Comparison of ENCODE assay signal across 18 cellular contexts in the genomic region with DNA sequence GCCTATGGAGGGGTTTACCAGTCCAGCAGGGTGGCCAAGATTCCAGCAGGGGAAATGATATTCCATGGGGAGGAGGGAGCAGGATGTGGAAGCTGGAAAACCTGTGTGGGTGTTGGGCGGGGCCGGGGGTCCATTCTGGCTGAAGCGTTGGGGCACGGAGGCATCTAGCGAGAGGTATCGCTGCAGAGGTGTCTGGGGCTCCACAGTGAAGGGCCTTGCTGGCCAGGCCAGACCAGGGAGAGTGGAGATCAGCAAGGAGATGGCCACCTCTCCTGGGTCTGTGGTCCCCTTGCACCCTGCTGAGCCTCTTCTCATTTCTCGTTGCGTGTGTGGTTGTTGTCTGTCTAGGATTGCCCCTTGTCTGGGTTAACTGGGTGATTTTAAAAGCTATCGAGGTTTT. TPM values are rescaled to one million over a fixed set of nuclear protein-coding genes. Genes with fewer than 3 reads are reported as not detected.
A peak's percentile ranks its signal among the peaks of the same experiment; 100 is the strongest.
DNase-seq lines count a peak whose midpoint lies in the region; ATAC-seq, FAIRE-seq and TF ChIP-seq lines count a peak whose summit lies in the region.
"Had no signal": no experiment of that assay in that cellular context is flagged by ENCODE, and none has a peak within 500 bp of the region (broad histone marks: within the 10 kb centered on the region; RNA-seq: fewer than 3 reads in every experiment).

No MANE protein-coding gene starts in this region.

- H3K36me3 Mint-ChIP-seq in Caco-2 (ENCODE audit: insufficient read depth, unreplicated experiment) = peaks cover 15% of the 10 kb centered on the region

- peak overlapping the region; percentile 94 for H3K27ac Mint-ChIP-seq in Caco-2 (ENCODE audit: unreplicated experiment)
- H3K27ac Mint-ChIP-seq: activated naive CD4-positive, alpha-beta T cell treated with anti-CD3 and anti-CD28 coated beads, Interleukin-2, amount 10 ng/mL, durations not matched to agents 7 days and 5 days had no signal

- no peak for TF ChIP-seq EP300 in HepG2 (IDR thresholded peaks at IDR 0.05; ENCODE audit: low read depth in 2 of 2, low read length in 2 of 2)
- TF ChIP-seq EP300 in HepG2 (CRISPR knock-in tag; IDR thresholded peaks at IDR 0.05; ENCODE audit: borderline replicate concordance) = no peak
- TF ChIP-seq EP300 in sigmoid colon (IDR thresholded peaks at IDR 0.05) = no peak

- in situ Hi-C loops in HepG2 (cut with HindIII; ENCODE audit: extremely low pct_ligation_motif_present, low pct_unique_long_range_greater_than_20kb) = no loop called here

- TF ChIP-seq RAD21 in HepG2 (CRISPR knock-in tag; IDR thresholded peaks at IDR 0.05) = no peak

- TF ChIP-seq POLR2A in body of pancreas (IDR thresholded peaks at IDR 0.05) (no peak), HepG2 (IDR thresholded peaks at IDR 0.05; ENCODE audit: insufficient read depth in 1 of 2, low read depth in 2 of 2, low read length in 2 of 2) (no peak), sigmoid colon (IDR thresholded peaks at IDR 0.05) (no peak)

- peaks cover 94% of the 10 kb centered on the region for H3K79me2 ChIP-seq in HepG2 (ENCODE audit: insufficient read depth, low read length)

- no peak for TF ChIP-seq CTCF in Caco-2 (IDR thresholded peaks at IDR 0.05; ENCODE audit: insufficient read depth in 1 of 2, low read depth in 1 of 2, low read length in 1 of 2, severe bottlenecking in 1 of 2, unreplicated experiment in 1 of 2)
- no peak for TF ChIP-seq CTCF in body of pancreas (IDR thresholded peaks at IDR 0.05)
- no peak for TF ChIP-seq CTCF in HepG2 (CRISPR knock-in tag; IDR thresholded peaks at IDR 0.05)
- no peak for TF ChIP-seq CTCF in sigmoid colon (IDR thresholded peaks at IDR 0.05)

- H3K27ac ChIP-seq in body of pancreas = peak overlapping the region; percentile 96 to 98 (median 98)
- peak overlapping the region; percentile 94 for H3K27ac ChIP-seq in HepG2 (ENCODE audit: extremely low read length, insufficient read depth, low read length)
- peak overlapping the region; percentile 42 to 57 (median 51) for H3K27ac ChIP-seq in sigmoid colon

- WGBS in body of pancreas, 2 donors = 72 to 73% methylated on average over 9 of the region's 9 CpGs
- 83% methylated on average over 9 of the region's 9 CpGs for WGBS in HepG2 (ENCODE audit: low lambda C conversion rate)
- 65 to 82% methylated on average over 9 of the region's 9 CpGs for WGBS in sigmoid colon, 2 donors

- H3K36me3 ChIP-seq in Caco-2 (ENCODE audit: control insufficient read depth, insufficient read depth, low read length) (no peaks in the 10 kb centered on the region), body of pancreas (replicated peaks in 1 of 2; ENCODE audit: insufficient read depth in 1 of 2, low read depth in 2 of 2) (no peaks in the 10 kb centered on the region), HepG2 (replicated peaks in 1 of 2; ENCODE audit: control insufficient read depth in 1 of 2, insufficient read depth in 2 of 2, low read length in 2 of 2) (peaks cover 2 to 13% of the 10 kb centered on the region in 2 experiments; a peak in 3 of 5 replicates), sigmoid colon (no peaks in the 10 kb centered on the region)

- peak overlapping the region; percentile 42 for H3K4me3 Mint-ChIP-seq in Caco-2 (ENCODE audit: unreplicated experiment)
- H3K4me3 Mint-ChIP-seq: activated naive CD4-positive, alpha-beta T cell treated with anti-CD3 and anti-CD28 coated beads, Interleukin-2, amount 10 ng/mL, durations not matched to agents 7 days and 5 days; nephron had no signal

- CTCF ChIA-PET in Caco-2 (lab: Charles Lee) (no interaction called here), HepG2 (lab: Yijun Ruan, JAX; ENCODE audit: low intra/inter-chr PET ratio, low total read pairs) (no interaction called here)

- H3K4me3 ChIP-seq in Caco-2 (ENCODE audit: low read depth, low read length) (no peak overlapping the region), body of pancreas (no peak overlapping the region), HepG2 (replicated peaks in 1 of 3; ENCODE audit: insufficient read depth in 1 of 3, low read depth in 2 of 3, low read length in 3 of 3) (peak overlapping the region; percentile 28 to 74 (median 40); a peak in 5 of 6 replicates), sigmoid colon (no peak overlapping the region)

- no peaks in the 10 kb centered on the region for H3K27me3 ChIP-seq in Caco-2 (replicated peaks; ENCODE audit: control insufficient read depth, insufficient read depth, low read length)
- no peaks in the 10 kb centered on the region for H3K27me3 ChIP-seq in body of pancreas
- no peaks in the 10 kb centered on the region for H3K27me3 ChIP-seq in HepG2 (ENCODE audit: control insufficient read depth in 1 of 2, insufficient read depth in 2 of 2, low read length in 2 of 2)
- H3K27me3 ChIP-seq in sigmoid colon = no peaks in the 10 kb centered on the region

- H3K4me2 ChIP-seq in HepG2 (ENCODE audit: low read depth, low read length) = peak overlapping the region; percentile 94

- FAIRE-seq in HepG2 (lab: Jason Lieb, UNC) = no peak
- FAIRE-seq: astrocyte, GM18507, H54 had no signal

- no peaks in the 10 kb centered on the region for H3K9me3 Mint-ChIP-seq in Caco-2 (ENCODE audit: unreplicated experiment)
- H3K9me3 Mint-ChIP-seq: activated naive CD4-positive, alpha-beta T cell treated with anti-CD3 and anti-CD28 coated beads, Interleukin-2, amount 10 ng/mL, durations not matched to agents 7 days and 5 days; nephron had no signal

- intact Hi-C loops in Caco-2 (cut with micrococcal nuclease; ENCODE audit: unreplicated experiment) = loop anchor here (5.0 kb wide), 1 partner anchor 41 kb away; no protein-coding TSS in a partner anchor
- intact Hi-C loops in body of pancreas (cut with DNase I) = no loop called here
- intact Hi-C loops in HepG2 (cut with micrococcal nuclease; ENCODE audit: unreplicated experiment) = loop anchor here (5.0 kb wide), 1 partner anchor 46 kb away; no protein-coding TSS in a partner anchor
- intact Hi-C loops in sigmoid colon (cut with DNase I) = no loop called here

- no peak for ATAC-seq in body of pancreas
- ATAC-seq in HepG2 = no peak

- POLR2A ChIA-PET in Caco-2 (lab: Charles Lee) (interaction anchor here (0.5 to 1.1 kb wide), 2 partner anchors 293 to 580 kb away, joined by 3 read pairs; no protein-coding TSS in a partner anchor), HepG2 (lab: Yijun Ruan, JAX) (interaction anchor here (1.2 to 6.5 kb wide), 4 partner anchors 9 to 486 kb away, joined by 3 to 46 read pairs (median 4); no protein-coding TSS in a partner anchor)

- H2AFZ ChIP-seq in HepG2 (ENCODE audit: low read length) = no peak overlapping the region

- peaks cover 34% of the 10 kb centered on the region for H4K20me1 ChIP-seq in HepG2 (ENCODE audit: insufficient read depth, low read length)

- no peaks in the 10 kb centered on the region for H3K9me3 ChIP-seq in Caco-2
- no peaks in the 10 kb centered on the region for H3K9me3 ChIP-seq in body of pancreas
- H3K9me3 ChIP-seq in HepG2 (ENCODE audit: low read length) = no peaks in the 10 kb centered on the region
- peaks cover 0 to 3% (median 0%) of the 10 kb centered on the region in 4 donors for H3K9me3 ChIP-seq in sigmoid colon

- no peaks in the 10 kb centered on the region for H3K27me3 Mint-ChIP-seq in Caco-2 (ENCODE audit: insufficient read depth, unreplicated experiment)
- H3K27me3 Mint-ChIP-seq: activated naive CD4-positive, alpha-beta T cell treated with anti-CD3 and anti-CD28 coated beads, Interleukin-2, amount 10 ng/mL, durations not matched to agents 7 days and 5 days had no signal

- DNase-seq in Caco-2 = no peak
- DNase-seq in body of pancreas = no peak
- no peak for DNase-seq in HepG2 (ENCODE audit: low spot score)
- DNase-seq in sigmoid colon = no peak
- DNase-seq in NCI-H187 treated with DMSO at 0.1 percent for 48 hours (lab: John Stamatoyannopoulos, UW) = no peak
- no peak for DNase-seq in NK-92 treated with Interleukin-12 subunit alpha and Interleukin-12 subunit beta, amount 100 ng/mL, for 24 hours (lab: John Stamatoyannopoulos, UW)
- DNase-seq in medulla oblongata (ENCODE audit: extremely low spot score) = no peak
- DNase-seq in NCI-H2029 (lab: John Stamatoyannopoulos, UW) = no peak
- DNase-seq: activated CD4-positive, alpha-beta T cell treated with anti-CD3 and anti-CD28 coated beads, Interleukin-2, amount 50 U/mL, for 1 hour; activated CD8-positive, alpha-beta memory T cell treated with anti-CD3 and anti-CD28 coated beads, Interleukin-2, amount 50 U/mL, for 48 hours; activated naive CD4-positive, alpha-beta T cell treated with anti-CD3 and anti-CD28 coated beads, Interleukin-2, amount 10 ng/mL, durations not matched to agents 7 days and 5 days; cortex of kidney; stimulated activated naive CD4-positive, alpha-beta T cell treated with Interleukin-2 at 50 U/mL for 16 hours; SW 1271 had no signal

- peak overlapping the region; percentile 72; the same call in 1 of the 2 replicates for H3K9ac ChIP-seq in HepG2 (ENCODE audit: insufficient read depth, low read depth, low read length)

- H3K4me1 Mint-ChIP-seq in Caco-2 (ENCODE audit: low read depth, unreplicated experiment) = peaks cover 40% of the 10 kb centered on the region

- H3K4me1 ChIP-seq in Caco-2 (peaks cover 28% of the 10 kb centered on the region), body of pancreas (peaks cover 96% of the 10 kb centered on the region), HepG2 (ENCODE audit: insufficient read depth, low read length) (peaks cover 70% of the 10 kb centered on the region), sigmoid colon (peaks cover 0 to 69% (median 63%) of the 10 kb centered on the region in 4 donors)

- BruUV-seq in Caco-2 (replicated peaks; lab: Mats Ljungman, UMichigan) = no TSS peak
- BruUV-seq in HepG2 (replicated peaks; lab: Mats Ljungman, UMichigan) = no TSS peak

RNA-seq across cellular contexts. Expression of a gene that starts 6.2 kb away (rescaled TPM):
- 50.0 and 57.2 TPM in 2 replicates for total RNA-seq in Caco-2 (2022)
- total RNA-seq in body of pancreas = 100 to 1,000 TPM; 116 to 134 TPM
- 63.3 and 88.7 TPM in 2 replicates for total RNA-seq in HepG2 (2016; rRNA removed; fragmentation: Illumina TruSeq; extraction: Trizol)
- total RNA-seq in HepG2 (2016; cell fraction: cytosol; rRNA removed; fragmentation: Illumina TruSeq; extraction: Trizol; ENCODE audit: low read depth) = 25.9 and 28.8 TPM in 2 replicates
- 60.2 and 93.0 TPM in 2 replicates for total RNA-seq in HepG2 (2016; cell fraction: insoluble cytoplasmic fraction; rRNA removed; fragmentation: Illumina TruSeq; extraction: Trizol)
- 26.6 and 26.8 TPM in 2 replicates for total RNA-seq in HepG2 (2016; cell fraction: membrane; rRNA removed; fragmentation: Illumina TruSeq; extraction: Trizol)
- total RNA-seq in HepG2 (2016; cell fraction: nucleus; rRNA removed; fragmentation: Illumina TruSeq; extraction: Trizol) = 66.7 and 69.0 TPM in 2 replicates
- 60.4 and 72.2 TPM in 2 replicates for polyA plus RNA-seq in HepG2 (2011; rRNA removed)
- polyA plus RNA-seq in HepG2 (2011; cell fraction: cytosol; rRNA removed) = 53.6 and 65.9 TPM in 2 replicates
- 117 and 151 TPM in 2 replicates for polyA plus RNA-seq in HepG2 (2011; cell fraction: nucleus; rRNA removed)
- polyA plus RNA-seq in HepG2 (2012) = 69.4 and 75.0 TPM in 2 replicates
- polyA plus RNA-seq in HepG2 (2016; cell fraction: cytosol; fragmentation: Illumina TruSeq; extraction: Trizol; ENCODE audit: low read depth) = 6.0 and 6.9 TPM in 2 replicates
- 55.2 and 65.3 TPM in 2 replicates for polyA plus RNA-seq in HepG2 (2016; cell fraction: insoluble cytoplasmic fraction; fragmentation: Illumina TruSeq; extraction: Trizol; ENCODE audit: low read depth)
- polyA plus RNA-seq in HepG2 (2016; cell fraction: membrane; fragmentation: Illumina TruSeq; extraction: Trizol; ENCODE audit: low read depth) = 14.1 and 15.8 TPM in 2 replicates
- polyA plus RNA-seq in HepG2 (2016; cell fraction: nucleus; fragmentation: Illumina TruSeq; extraction: Trizol; ENCODE audit: insufficient read depth, low read depth) = 146 and 150 TPM in 2 replicates
- 30.4 and 75.1 TPM in 2 replicates for polyA minus RNA-seq in HepG2 (2011; rRNA and poly(A)+ RNA removed; ENCODE audit: low replicate concordance)
- polyA minus RNA-seq in HepG2 (2011; cell fraction: cytosol; rRNA and poly(A)+ RNA removed) = 31.1 and 31.3 TPM in 2 replicates
- polyA minus RNA-seq in HepG2 (2011; cell fraction: nucleus; rRNA and poly(A)+ RNA removed) = 28.2 and 38.1 TPM in 2 replicates
- total RNA-seq in sigmoid colon = 100 to 1,000 TPM in 2 of 4 donors, 10 to 100 TPM in 2; 57.8 to 129 (median 91.6) TPM
- 10 to 100 TPM; 20.3 to 60.2 (median 20.4) TPM for polyA plus RNA-seq in sigmoid colon

Comparison
In these comparisons a context has a peak if more than half of its experiments do, and no peak if none do; other contexts are left out.
1. H3K4me3 ChIP-seq: peak in HepG2 (3 of 3); none in Caco-2 (single experiment), body of pancreas (0 of 2) and sigmoid colon (0 of 4).
2. intact Hi-C loops: an anchor here in Caco-2 (5.0 kb wide) and HepG2 (5.0 kb wide); none called in body of pancreas and sigmoid colon.
3. Peak in every context shown above with its lines, with median percentiles within 50 percentile points of each other: H3K27ac ChIP-seq.